ENCODE assay signal across 23 cellular contexts in the genomic region with DNA sequence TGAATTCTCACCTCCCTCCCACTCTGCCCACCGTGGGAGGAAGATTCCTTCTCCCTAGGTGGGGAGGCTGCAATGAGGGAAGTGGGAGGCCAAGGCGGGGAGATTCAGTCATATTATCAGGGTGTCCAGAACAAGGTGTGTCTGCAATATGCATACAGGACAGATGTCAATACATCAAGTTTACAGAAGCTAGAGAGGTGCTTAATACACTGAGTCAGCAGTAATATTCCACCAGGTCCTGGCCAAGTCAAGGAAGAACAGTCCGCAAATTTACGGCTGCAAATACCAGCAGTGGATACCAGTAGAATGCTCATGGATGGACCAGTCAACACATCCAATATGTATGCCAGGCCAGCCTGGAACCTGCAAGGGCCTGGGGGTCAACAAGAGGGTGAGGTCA.
DNase-seq lines count a peak whose midpoint lies in the region; ATAC-seq, FAIRE-seq and TF ChIP-seq lines count a peak whose summit lies in the region.
"Had no signal": no experiment of that assay in that cellular context is flagged by ENCODE, and none has a peak within 500 bp of the region (broad histone marks: within the 10 kb centered on the region; RNA-seq: fewer than 3 reads in every experiment).

No MANE protein-coding gene starts in this region.

- no peak for TF ChIP-seq EP300 in K562 (IDR thresholded peaks at IDR 0.05; ENCODE audit: low read length)

- BruUV-seq in IMR-90 (replicated peaks; lab: Mats Ljungman, UMichigan) (no TSS peak), K562 (replicated peaks; lab: Mats Ljungman, UMichigan) (no TSS peak)

- FAIRE-seq in K562 (lab: Jason Lieb, UNC) = no peak
- FAIRE-seq: A204.1, D721Med, G401.6, GM12891, GM19239 had no signal

- H3K4me2 ChIP-seq in IMR-90 (ENCODE audit: low read depth, low read length) (no peak overlapping the region), K562 (ENCODE audit: insufficient read depth, low read length) (no peak overlapping the region)
- H3K4me2 ChIP-seq: BLaER1 treated with 17β-estradiol and CSF1 and Interleukin-3, amounts not matched to agents 10 nM and 100 nM had no signal

- no peak overlapping the region for H2BK120ac ChIP-seq in IMR-90 (ENCODE audit: low read depth, low read length)

- ATAC-seq in natural killer cell treated with Interleukin-12 subunit alpha and Interleukin-12 subunit beta and Interleukin-15 and Interleukin-18, amount 100 ng/mL, for 72 hours = peak; percentile 20 to 43
- ATAC-seq in natural killer cell = no peak
- ATAC-seq in IMR-90 (ENCODE audit: low read depth) = no peak
- ATAC-seq in K562 = no peak
- ATAC-seq: CD8-positive, alpha-beta T cell had no signal

- H4K8ac ChIP-seq in IMR-90 (ENCODE audit: low read depth in 2 of 2, low read length in 2 of 2) = no peak overlapping the region

- TF ChIP-seq RAD21 in IMR-90 (IDR thresholded peaks at IDR 0.05; ENCODE audit: low read length) (no peak), K562 (CRISPR knock-in tag; conservative IDR thresholded peaks at IDR 0.05 in 1 of 2, IDR thresholded peaks at IDR 0.05 in 1 of 2) (no peak)

- dilution Hi-C loops in IMR-90 (cut with HindIII; ENCODE audit: low sequenced_read_pairs, unreplicated experiment) = no loop called here

- H2BK5ac ChIP-seq in IMR-90 (ENCODE audit: low read depth, low read length, poor library complexity, severe bottlenecking) = no peak overlapping the region

- H3K4me1 ChIP-seq in IMR-90 (ENCODE audit: control insufficient read depth, insufficient read depth, low read length) = no peaks in the 10 kb centered on the region
- no peaks in the 10 kb centered on the region for H3K4me1 ChIP-seq in K562 (replicated peaks in 1 of 2; ENCODE audit: control insufficient read depth in 2 of 2, insufficient read depth in 2 of 2, low read length in 2 of 2)
- H3K4me1 ChIP-seq in prostate gland (replicated peaks) = no peaks in the 10 kb centered on the region
- H3K4me1 ChIP-seq in colonic mucosa = no peaks in the 10 kb centered on the region
- H3K4me1 ChIP-seq in esophagus squamous epithelium = no peaks in the 10 kb centered on the region
- H3K4me1 ChIP-seq: Caco-2 had no signal

- in situ Hi-C loops in IMR-90 (cut with MboI; ENCODE audit: low sequenced_read_pairs) (no loop called here), K562 (cut with MboI) (no loop called here)

- H3K27me3 Mint-ChIP-seq in natural killer cell treated with Interleukin-12 subunit alpha and Interleukin-12 subunit beta and Interleukin-15 and Interleukin-18, amount 100 ng/mL, for 72 hours = peaks cover 10 to 31% of the 10 kb centered on the region in 2 donors
- H3K27me3 Mint-ChIP-seq in natural killer cell (ENCODE audit: low read depth in 2 of 2) = peaks cover 8 to 22% of the 10 kb centered on the region in 2 donors

- H3K9me1 ChIP-seq in IMR-90 (ENCODE audit: insufficient read depth, low read length) (no peaks in the 10 kb centered on the region), K562 (ENCODE audit: control insufficient read depth, insufficient read depth, low read length) (no peaks in the 10 kb centered on the region)

- no peaks in the 10 kb centered on the region for H3K36me3 Mint-ChIP-seq in natural killer cell treated with Interleukin-12 subunit alpha and Interleukin-12 subunit beta and Interleukin-15 and Interleukin-18, amount 100 ng/mL, for 72 hours
- no peaks in the 10 kb centered on the region for H3K36me3 Mint-ChIP-seq in natural killer cell
- H3K36me3 Mint-ChIP-seq: CD8-positive, alpha-beta T cell had no signal

- H3K27ac ChIP-seq in IMR-90 (ENCODE audit: insufficient read depth, low read length) (no peak overlapping the region), K562 (ENCODE audit: extremely low read depth, low read depth, low read length) (no peak overlapping the region), prostate gland (no peak overlapping the region), colonic mucosa (no peak overlapping the region), esophagus squamous epithelium (no peak overlapping the region)
- H3K27ac ChIP-seq: BLaER1 treated with 17β-estradiol and CSF1 and Interleukin-3, amounts not matched to agents 10 nM and 100 nM; C4-2B had no signal

- no peaks in the 10 kb centered on the region for H4K20me1 ChIP-seq in IMR-90 (ENCODE audit: insufficient read depth, low read length)
- no peaks in the 10 kb centered on the region for H4K20me1 ChIP-seq in K562 (replicated peaks; ENCODE audit: control insufficient read depth, insufficient read depth, low read length)
- H4K20me1 ChIP-seq: BLaER1 treated with 17β-estradiol and CSF1 and Interleukin-3, amounts not matched to agents 10 nM and 100 nM had no signal

- H3K4me3 ChIP-seq in IMR-90 (ENCODE audit: insufficient read depth, low read depth, low read length) (no peak overlapping the region), K562 (no peak overlapping the region), prostate gland (no peak overlapping the region), colonic mucosa (no peak overlapping the region), esophagus squamous epithelium (no peak overlapping the region)
- H3K4me3 ChIP-seq: BLaER1 treated with 17β-estradiol and CSF1 and Interleukin-3, amounts not matched to agents 10 nM and 100 nM had no signal

- TF ChIP-seq POLR2A in IMR-90 (IDR thresholded peaks at IDR 0.05; ENCODE audit: low read depth, low read length) = no peak
- no peak for TF ChIP-seq POLR2A in K562 (conservative IDR thresholded peaks at IDR 0.05)
- TF ChIP-seq POLR2A in prostate gland (IDR thresholded peaks at IDR 0.05) = no peak
- no peak for TF ChIP-seq POLR2A in esophagus squamous epithelium (IDR thresholded peaks at IDR 0.05)

- no peak overlapping the region for H2AFZ ChIP-seq in IMR-90 (replicated peaks; ENCODE audit: low read length, poor library complexity)
- H2AFZ ChIP-seq in K562 (ENCODE audit: low read depth, low read length) = no peak overlapping the region

- H3K27ac Mint-ChIP-seq in natural killer cell treated with Interleukin-12 subunit alpha and Interleukin-12 subunit beta and Interleukin-15 and Interleukin-18, amount 100 ng/mL, for 72 hours = no peak overlapping the region
- no peak overlapping the region for H3K27ac Mint-ChIP-seq in natural killer cell
- H3K27ac Mint-ChIP-seq: B cell; CD4-positive, alpha-beta T cell; CD8-positive, alpha-beta T cell had no signal

- WGBS in IMR-90 (ENCODE audit: extremely low coverage in 2 of 2, insufficient read length in 1 of 2), 2 experiments = 100% methylated on average over 1 of the region's 4 CpGs; no CpG with 5 or more reads in 1 of the 2 experiments
- 0% methylated on average over 4 of the region's 4 CpGs for WGBS in K562 (ENCODE audit: insufficient coverage, low coverage, missing lambda C conversion rate)
- 82% methylated on average over 4 of the region's 4 CpGs for WGBS in prostate gland
- WGBS in esophagus squamous epithelium, 2 donors = 67 to 100% methylated on average over 3 of the region's 4 CpGs

- POLR2A ChIA-PET in IMR-90 (lab: Charles Lee; ENCODE audit: unreplicated experiment) = no interaction called here
- POLR2A ChIA-PET in K562 (lab: Yijun Ruan, JAX) = interaction anchor here (0.6 kb wide), 1 partner anchor 22 kb away, joined by 3 read pairs; no protein-coding TSS in a partner anchor

- peaks cover 15% of the 10 kb centered on the region for H3K27me3 ChIP-seq in IMR-90 (ENCODE audit: control insufficient read depth, insufficient read depth, low read length)
- no peaks in the 10 kb centered on the region for H3K27me3 ChIP-seq in K562 (ENCODE audit: control insufficient read depth in 2 of 2, insufficient read depth in 2 of 2, low read length in 2 of 2)
- H3K27me3 ChIP-seq in prostate gland (replicated peaks; ENCODE audit: insufficient read depth) = no peaks in the 10 kb centered on the region
- no peaks in the 10 kb centered on the region for H3K27me3 ChIP-seq in colonic mucosa
- H3K27me3 ChIP-seq in esophagus squamous epithelium = peaks cover 0 to 12% (median 0%) of the 10 kb centered on the region in 4 donors
- H3K27me3 ChIP-seq: BLaER1 treated with 17β-estradiol and CSF1 and Interleukin-3, amounts not matched to agents 10 nM and 100 nM had no signal

- no peak overlapping the region for H4K91ac ChIP-seq in IMR-90 (ENCODE audit: insufficient read depth, low read depth, low read length)

- H3K4ac ChIP-seq in IMR-90 (ENCODE audit: low read depth, low read length) = no peak overlapping the region

- CTCF ChIA-PET in IMR-90 (lab: Yijun Ruan, JAX) = no interaction called here
- CTCF ChIA-PET in K562 (lab: Yijun Ruan, JAX; ENCODE audit: low intra/inter-chr PET ratio) = no interaction called here

- H3K9ac ChIP-seq in IMR-90 (ENCODE audit: low read depth, low read length) (no peak overlapping the region), K562 (ENCODE audit: insufficient read depth in 1 of 2, low read depth in 2 of 2, low read length in 2 of 2) (no peak overlapping the region), colonic mucosa (ENCODE audit: low read depth in 2 of 2, low read length in 2 of 2) (no peak overlapping the region)
- H3K9ac ChIP-seq: BLaER1 treated with 17β-estradiol and CSF1 and Interleukin-3, amounts not matched to agents 10 nM and 100 nM had no signal

- H4K5ac ChIP-seq in IMR-90 (ENCODE audit: low read depth, low read length) = no peak overlapping the region

- H3K9me3 ChIP-seq in IMR-90 (ENCODE audit: control insufficient read depth, insufficient read depth, low read length) (no peaks in the 10 kb centered on the region), K562 (replicated peaks; ENCODE audit: control insufficient read depth, insufficient read depth, low read depth, low read length) (no peaks in the 10 kb centered on the region), prostate gland (no peaks in the 10 kb centered on the region), colonic mucosa (no peaks in the 10 kb centered on the region), esophagus squamous epithelium (no peaks in the 10 kb centered on the region)
- H3K9me3 ChIP-seq: BLaER1 treated with 17β-estradiol and CSF1 and Interleukin-3, amounts not matched to agents 10 nM and 100 nM; Caco-2 had no signal

- H2BK15ac ChIP-seq in IMR-90 (ENCODE audit: low read depth, low read length) = no peak overlapping the region

- no peaks in the 10 kb centered on the region for H3K36me3 ChIP-seq in IMR-90 (ENCODE audit: control insufficient read depth, insufficient read depth, low read length)
- no peaks in the 10 kb centered on the region for H3K36me3 ChIP-seq in K562 (ENCODE audit: control insufficient read depth, insufficient read depth, low read length)
- H3K36me3 ChIP-seq in prostate gland = no peaks in the 10 kb centered on the region
- H3K36me3 ChIP-seq in colonic mucosa = no peaks in the 10 kb centered on the region
- no peaks in the 10 kb centered on the region for H3K36me3 ChIP-seq in esophagus squamous epithelium
- H3K36me3 ChIP-seq: BLaER1 treated with 17β-estradiol and CSF1 and Interleukin-3, amounts not matched to agents 10 nM and 100 nM had no signal

- no peaks in the 10 kb centered on the region for H3K9me3 Mint-ChIP-seq in natural killer cell treated with Interleukin-12 subunit alpha and Interleukin-12 subunit beta and Interleukin-15 and Interleukin-18, amount 100 ng/mL, for 72 hours
- H3K9me3 Mint-ChIP-seq in natural killer cell = no peaks in the 10 kb centered on the region
- H3K9me3 Mint-ChIP-seq: CD4-positive, alpha-beta T cell; CD8-positive, alpha-beta T cell had no signal

- H3K18ac ChIP-seq in IMR-90 (ENCODE audit: low read depth, low read length) = no peak overlapping the region

- H3K56ac ChIP-seq in IMR-90 (ENCODE audit: extremely low read depth, insufficient read depth, low read length) = no peak overlapping the region

- no peaks in the 10 kb centered on the region for H3K79me2 ChIP-seq in K562 (ENCODE audit: control insufficient read depth, insufficient read depth, low read length)

- no peaks in the 10 kb centered on the region for H3K79me1 ChIP-seq in IMR-90 (ENCODE audit: low read depth in 1 of 2, low read length in 2 of 2)

- H2AK9ac ChIP-seq in IMR-90 (replicated peaks; ENCODE audit: low read depth, low read length, poor library complexity) = no peak overlapping the region

- no peaks in the 10 kb centered on the region for H3K4me1 Mint-ChIP-seq in natural killer cell treated with Interleukin-12 subunit alpha and Interleukin-12 subunit beta and Interleukin-15 and Interleukin-18, amount 100 ng/mL, for 72 hours (ENCODE audit: low read depth in 2 of 2)
- no peaks in the 10 kb centered on the region for H3K4me1 Mint-ChIP-seq in natural killer cell
- H3K4me1 Mint-ChIP-seq: B cell had no signal

- H2BK20ac ChIP-seq in IMR-90 (ENCODE audit: low read depth, low read length) = no peak overlapping the region

- no peak overlapping the region for H3K14ac ChIP-seq in IMR-90 (replicated peaks; ENCODE audit: low read depth, low read length)

- DNase-seq in natural killer cell treated with Interleukin-12 subunit alpha and Interleukin-12 subunit beta and Interleukin-15 and Interleukin-18, amount 100 ng/mL, for 72 hours (ENCODE audit: low spot score) = no peak
- DNase-seq in natural killer cell (no peak), IMR-90 (no peak), K562 (ENCODE audit: extremely low read depth in 1 of 4, low spot score in 3 of 4) (no peak), prostate gland (ENCODE audit: low spot score) (no peak), colonic mucosa (no peak), esophagus squamous epithelium (lab: John Stamatoyannopoulos, UW) (no peak)
- DNase-seq: 8988T; AML-193; Caco-2; Calu3; CD4-positive, alpha-beta T cell; CD8-positive, alpha-beta T cell; DMS79 treated with DMSO at 0.1 percent for 48 hours; GF-D8 had no signal

- intact Hi-C loops in natural killer cell (cut with micrococcal nuclease) = no loop called here
- intact Hi-C loops in IMR-90 (cut with micrococcal nuclease) = no loop called here
- intact Hi-C loops in K562 (cut with micrococcal nuclease) = no loop called here
- intact Hi-C loops in prostate gland (cut with DNase I) = no loop called here
- intact Hi-C loops in colonic mucosa (cut with DNase I) = no loop called here
- intact Hi-C loops in esophagus squamous epithelium (cut with DNase I) = no loop called here

- no peak overlapping the region for H3K23ac ChIP-seq in IMR-90 (ENCODE audit: low read depth, low read length)

- no peak overlapping the region for H2AK5ac ChIP-seq in IMR-90 (ENCODE audit: low read depth, low read length)

- no peak for TF ChIP-seq CTCF in natural killer cell (IDR thresholded peaks at IDR 0.05)
- TF ChIP-seq CTCF in IMR-90 (conservative IDR thresholded peaks at IDR 0.05; ENCODE audit: low read depth, low read length) = no peak
- TF ChIP-seq CTCF in K562 (IDR thresholded peaks at IDR 0.05 in 2 of 3, conservative IDR thresholded peaks at IDR 0.05 in 1 of 3; ENCODE audit: insufficient read depth in 2 of 3, low read depth in 1 of 3, low read length in 3 of 3) = no peak
- TF ChIP-seq CTCF in prostate gland (IDR thresholded peaks at IDR 0.05) = no peak
- TF ChIP-seq CTCF in colonic mucosa (IDR thresholded peaks at IDR 0.05) = no peak
- TF ChIP-seq CTCF in esophagus squamous epithelium (IDR thresholded peaks at IDR 0.05) = no peak

- H3K4me3 Mint-ChIP-seq in natural killer cell treated with Interleukin-12 subunit alpha and Interleukin-12 subunit beta and Interleukin-15 and Interleukin-18, amount 100 ng/mL, for 72 hours = no peak overlapping the region
- no peak overlapping the region for H3K4me3 Mint-ChIP-seq in natural killer cell
- H3K4me3 Mint-ChIP-seq: B cell; CD4-positive, alpha-beta T cell; CD8-positive, alpha-beta T cell had no signal

Comparison
In these comparisons a context has a peak if more than half of its experiments do, and no peak if none do; other contexts are left out.
1. ATAC-seq: peak in natural killer cell treated with Interleukin-12 subunit alpha and Interleukin-12 subunit beta and Interleukin-15 and Interleukin-18, amount 100 ng/mL, for 72 hours (2 of 2); none in natural killer cell (0 of 3), IMR-90 (single experiment) and K562 (single experiment).